In the genomic region with DNA sequence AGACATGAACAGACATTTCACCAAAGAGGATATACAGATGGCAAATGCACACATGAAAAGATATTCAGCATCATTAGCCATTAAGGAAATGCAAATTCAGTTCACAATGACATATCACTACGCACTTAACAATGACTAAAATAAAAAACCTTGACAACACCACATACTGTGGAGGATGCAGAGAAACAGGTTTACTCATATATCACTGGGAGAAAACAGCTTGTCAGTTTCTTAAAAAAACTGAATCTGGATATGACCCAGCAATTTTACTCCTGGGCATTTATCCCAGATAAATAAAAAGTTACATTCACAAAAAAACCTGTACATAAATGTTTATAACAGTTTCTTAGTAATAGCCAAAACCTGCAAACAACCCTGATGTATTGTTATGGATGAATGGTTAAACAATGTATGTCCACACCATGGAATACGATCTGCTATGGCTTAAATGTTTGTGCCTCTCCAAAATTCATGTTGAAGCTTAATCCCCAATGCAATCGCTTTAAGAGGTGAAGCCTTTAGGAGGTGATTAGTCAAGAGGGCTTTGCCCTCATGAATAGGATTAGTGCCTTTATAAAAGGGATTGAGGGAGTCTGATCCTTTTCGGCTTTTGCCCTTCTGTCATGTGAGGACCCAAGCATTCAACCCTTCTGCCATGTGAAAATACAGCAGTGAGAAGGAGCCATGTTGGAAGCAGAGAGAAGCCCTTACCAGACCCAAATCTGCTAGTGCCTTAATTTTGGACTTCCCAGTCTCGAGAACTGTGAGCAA, we compare ENCODE assay signal across 20 cellular contexts. TPM values are rescaled to one million over a fixed set of nuclear protein-coding genes. Genes with fewer than 3 reads are reported as not detected.
DNase-seq lines count a peak whose midpoint lies in the region; FAIRE-seq and TF ChIP-seq lines count a peak whose summit lies in the region.
"Had no signal": no experiment of that assay in that cellular context is flagged by ENCODE, and none has a peak within 500 bp of the region (broad histone marks: within the 10 kb centered on the region; RNA-seq: fewer than 3 reads in every experiment).

No MANE protein-coding gene starts in this region.

- H3K4me2 ChIP-seq in mammary epithelial cell (ENCODE audit: insufficient read depth, low read depth, low read length), result no peak overlapping the region

- H3K36me3 Mint-ChIP-seq in MCF 10A (ENCODE audit: insufficient read depth, unreplicated experiment), result no peaks in the 10 kb centered on the region
- H3K36me3 Mint-ChIP-seq: CD4-positive, CD25-positive, alpha-beta regulatory T cell had no signal

- no peaks in the 10 kb centered on the region for H3K4me1 Mint-ChIP-seq in MCF 10A (ENCODE audit: insufficient read depth, unreplicated experiment)
- H3K4me1 Mint-ChIP-seq: activated CD4-positive, alpha-beta memory T cell treated with anti-CD3 and anti-CD28 coated beads, Interleukin-2, amount 10 ng/mL, durations not matched to agents 7 days and 5 days; CD4-positive, CD25-positive, alpha-beta regulatory T cell; natural killer cell; stimulated activated memory B cell treated with anti-CD40 and anti-IgM and Interleukin-4, amounts not matched to agents 10 μg/mL and 1 μg/mL and 100 μg/mL, for 72 hours had no signal

- no peaks in the 10 kb centered on the region for H3K36me3 ChIP-seq in mammary epithelial cell (ENCODE audit: insufficient read depth, low read length)
- H3K36me3 ChIP-seq: gastroesophageal sphincter, thoracic aorta had no signal

- H3K9ac ChIP-seq in mammary epithelial cell (ENCODE audit: insufficient read depth, low read length), result no peak overlapping the region

- no peaks in the 10 kb centered on the region for H4K20me1 ChIP-seq in mammary epithelial cell (ENCODE audit: insufficient read depth, low read length)

- WGBS in mammary epithelial cell (ENCODE audit: low coverage, missing lambda C conversion rate), result 64% methylated on average over 5 of the region's 5 CpGs

- intact Hi-C loops in MCF 10A (cut with micrococcal nuclease) (no loop called here), mammary epithelial cell (cut with micrococcal nuclease) (no loop called here)

- H3K4me1 ChIP-seq in mammary epithelial cell (ENCODE audit: insufficient read depth, low read length), result no peaks in the 10 kb centered on the region
- H3K4me1 ChIP-seq: gastroesophageal sphincter had no signal

- H3K9me3 ChIP-seq in mammary epithelial cell (replicated peaks; ENCODE audit: insufficient read depth, low read length), result no peaks in the 10 kb centered on the region

- CTCF ChIA-PET in MCF 10A (lab: Yijun Ruan, JAX), result no interaction called here
- CTCF ChIA-PET in mammary epithelial cell (lab: Charles Lee; ENCODE audit: low non-redundant PET), result no interaction called here

- no peak overlapping the region for H3K4me3 Mint-ChIP-seq in MCF 10A (ENCODE audit: unreplicated experiment)
- H3K4me3 Mint-ChIP-seq: activated CD4-positive, alpha-beta memory T cell treated with anti-CD3 and anti-CD28 coated beads, Interleukin-2, amount 10 ng/mL, durations not matched to agents 7 days and 5 days; CD4-positive, CD25-positive, alpha-beta regulatory T cell; natural killer cell; stimulated activated memory B cell treated with anti-CD40 and anti-IgM and Interleukin-4, amounts not matched to agents 10 μg/mL and 1 μg/mL and 100 μg/mL, for 72 hours had no signal

- TF ChIP-seq CTCF in MCF 10A (IDR thresholded peaks at IDR 0.05; ENCODE audit: unreplicated experiment), result no peak
- TF ChIP-seq CTCF in mammary epithelial cell (conservative IDR thresholded peaks at IDR 0.05 in 1 of 2, IDR thresholded peaks at IDR 0.05 in 1 of 2; ENCODE audit: extremely low read depth in 1 of 2, insufficient read depth in 1 of 2, low read depth in 1 of 2, low read length in 2 of 2), result no peak

- no peaks in the 10 kb centered on the region for H3K27me3 ChIP-seq in mammary epithelial cell (ENCODE audit: insufficient read depth, low read length)

- H3K79me2 ChIP-seq in mammary epithelial cell (ENCODE audit: insufficient read depth, low read length), result no peaks in the 10 kb centered on the region

- no peak for FAIRE-seq in frontal cortex (lab: Jason Lieb, UNC)

- no peak overlapping the region for H2AFZ ChIP-seq in mammary epithelial cell (ENCODE audit: low read depth, low read length)

- peak; percentile 35 for DNase-seq in MCF 10A (ENCODE audit: unreplicated experiment)
- DNase-seq in mammary epithelial cell, result no peak
- peak; percentile 47 for DNase-seq in NCI-H446 treated with DMSO at 0.1 percent for 48 hours (lab: John Stamatoyannopoulos, UW)
- peak; percentile 26 for DNase-seq in epithelial cell of prostate (ENCODE audit: low read depth, low spot score)
- DNase-seq in T-helper 9 cell, result no peak
- no peak for DNase-seq in A172 (ENCODE audit: low spot score)
- DNase-seq in frontal cortex (ENCODE audit: low spot score in 2 of 2), result no peak
- no peak for DNase-seq in activated gamma-delta T cell treated with Interleukin-2 at 50 U/mL for 16 hours
- DNase-seq: activated CD4-positive, alpha-beta memory T cell treated with anti-CD3 and anti-CD28 coated beads, Interleukin-2, amount 10 ng/mL, durations not matched to agents 7 days and 5 days; activated CD4-positive, CD25-positive, alpha-beta regulatory T cell; activated naive CD4-positive, alpha-beta T cell; caudate nucleus; CD4-positive, CD25-positive, alpha-beta regulatory T cell; KBM-7; mesendoderm; natural killer cell; stimulated activated CD4-positive, alpha-beta T cell treated with anti-CD3 and anti-CD28 coated beads, Interleukin-1b, Interleukin-23, amount 100 ng/mL, for 48 hours had no signal

- H3K4me3 ChIP-seq in mammary epithelial cell (replicated peaks in 1 of 3; ENCODE audit: insufficient read depth in 1 of 3, low read depth in 2 of 3, low read length in 3 of 3), result no peak overlapping the region
- H3K4me3 ChIP-seq: gastroesophageal sphincter, thoracic aorta had no signal

- in situ Hi-C loops in mammary epithelial cell (cut with MboI; ENCODE audit: low sequenced_read_pairs in 2 of 2), result no loop called here

- no peaks in the 10 kb centered on the region for H3K27me3 Mint-ChIP-seq in MCF 10A (ENCODE audit: insufficient read depth, unreplicated experiment)

- no peak overlapping the region for H3K27ac Mint-ChIP-seq in MCF 10A (ENCODE audit: low read depth, unreplicated experiment)
- H3K27ac Mint-ChIP-seq: activated CD4-positive, alpha-beta memory T cell treated with anti-CD3 and anti-CD28 coated beads, Interleukin-2, amount 10 ng/mL, durations not matched to agents 7 days and 5 days; CD4-positive, CD25-positive, alpha-beta regulatory T cell; natural killer cell; stimulated activated memory B cell treated with anti-CD40 and anti-IgM and Interleukin-4, amounts not matched to agents 10 μg/mL and 1 μg/mL and 100 μg/mL, for 72 hours had no signal

- H3K27ac ChIP-seq in mammary epithelial cell (ENCODE audit: insufficient read depth, low read depth, low read length), result no peak overlapping the region
- H3K27ac ChIP-seq in epithelial cell of prostate, result no peak overlapping the region
- H3K27ac ChIP-seq: gastroesophageal sphincter, thoracic aorta had no signal

- dilution Hi-C loops in mammary epithelial cell (cut with HindIII; ENCODE audit: low sequenced_read_pairs), result loop anchor here (5.0 kb wide), 1 partner anchor 36 kb away; no protein-coding TSS in a partner anchor

- no TSS peak for BruUV-seq in MCF 10A (replicated peaks; lab: Mats Ljungman, UMichigan)
- BruUV-seq in mammary epithelial cell (replicated peaks; lab: Mats Ljungman, UMichigan), result no TSS peak

- POLR2A ChIA-PET in MCF 10A (lab: Yijun Ruan, JAX), result no interaction called here

- H3K9me3 Mint-ChIP-seq in MCF 10A (ENCODE audit: unreplicated experiment), result peaks cover 14% of the 10 kb centered on the region

RNA-seq across cellular contexts. Expression of gene PPP4R3A, which starts 36.0 kb away (rescaled TPM):
- total RNA-seq in MCF 10A (2022) (81.3 and 104 TPM in 2 replicates), mammary epithelial cell (10 to 100 TPM; 47.7 to 84.1 TPM), frontal cortex (119 TPM)
- polyA plus RNA-seq in mammary epithelial cell, result 37.1 TPM
- 30.8 TPM for polyA minus RNA-seq in mammary epithelial cell
- 39.6 and 48.7 TPM in 2 replicates for total RNA-seq in A172 (2014; rRNA removed; shearing (Covaris generic))

Comparison
In these comparisons a context has a peak if more than half of its experiments do, and no peak if none do; other contexts are left out.
1. DNase-seq: peak in MCF 10A (single experiment), NCI-H446 treated with DMSO at 0.1 percent for 48 hours (single experiment) and epithelial cell of prostate (single experiment); none in mammary epithelial cell (single experiment), T-helper 9 cell (single experiment), A172 (single experiment), frontal cortex (0 of 2) and activated gamma-delta T cell treated with Interleukin-2 at 50 U/mL for 16 hours (single experiment).